14 cellular contexts compared by ENCODE assay signal in genomic region chr1:247322437-247322836, GRCh38. TPM values are rescaled to one million over a fixed set of nuclear protein-coding genes. Genes with fewer than 3 reads are reported as not detected.
DNase-seq lines count a peak whose midpoint lies in the region; ATAC-seq lines count a peak whose summit lies in the region.
"Had no signal": no experiment of that assay in that cellular context is flagged by ENCODE, and none has a peak within 500 bp of the region (broad histone marks: within the 10 kb centered on the region; RNA-seq: fewer than 3 reads in every experiment).

No MANE protein-coding gene starts in this region.

- peak overlapping the region; percentile 66 for H3K27ac Mint-ChIP-seq in activated naive CD8-positive, alpha-beta T cell treated with anti-CD3 and anti-CD28 coated beads, Interleukin-2, amount 50 U/mL, for 24 hours

- in situ Hi-C loops in KBM-7 (cut with MboI; ENCODE audit: low pct_unique_long_range_greater_than_20kb, low sequenced_read_pairs): no loop called here

- ATAC-seq in GM19035 (IDR thresholded peaks at IDR 0.05; ENCODE audit: unreplicated experiment) (peak; percentile 54), HG03064 (IDR thresholded peaks at IDR 0.05; ENCODE audit: low read depth, unreplicated experiment) (peak; percentile 29), sciatic nerve (no peak), GM21423 (IDR thresholded peaks at IDR 0.05; ENCODE audit: unreplicated experiment) (no peak)
- peak; percentile 62 for ATAC-seq in activated naive CD8-positive, alpha-beta T cell treated with anti-CD3 and anti-CD28 coated beads, Interleukin-2, amount 50 U/mL, for 24 hours

- no peak overlapping the region for H3K4me3 Mint-ChIP-seq in activated naive CD8-positive, alpha-beta T cell treated with anti-CD3 and anti-CD28 coated beads, Interleukin-2, amount 50 U/mL, for 24 hours

- H3K4me1 Mint-ChIP-seq in activated naive CD8-positive, alpha-beta T cell treated with anti-CD3 and anti-CD28 coated beads, Interleukin-2, amount 50 U/mL, for 24 hours: peaks cover 26% of the 10 kb centered on the region

- DNase-seq in CD1c-positive myeloid dendritic cell (ENCODE audit: extremely low spot score): peak; percentile 43
- no peak for DNase-seq in activated naive CD8-positive, alpha-beta T cell treated with anti-CD3 and anti-CD28 coated beads, Interleukin-2, amount 50 U/mL, for 24 hours
- DNase-seq in sciatic nerve (ENCODE audit: low spot score): no peak
- DNase-seq in OCI-M1 (lab: John Stamatoyannopoulos, UW): no peak
- DNase-seq in KBM-7: no peak
- DNase-seq: CD4-positive, alpha-beta memory T cell; NCI-H1417 treated with DMSO at 0.1 percent for 48 hours; NCI-H510A treated with DMSO at 0.1 percent for 48 hours; occipital lobe; RPMI8226; T1000 had no signal

- intact Hi-C loops in sciatic nerve (cut with DNase I): no loop called here

- no peaks in the 10 kb centered on the region for H3K9me3 Mint-ChIP-seq in activated naive CD8-positive, alpha-beta T cell treated with anti-CD3 and anti-CD28 coated beads, Interleukin-2, amount 50 U/mL, for 24 hours
- H3K9me3 Mint-ChIP-seq: CD4-positive, alpha-beta memory T cell had no signal

- no peaks in the 10 kb centered on the region for H3K27me3 Mint-ChIP-seq in activated naive CD8-positive, alpha-beta T cell treated with anti-CD3 and anti-CD28 coated beads, Interleukin-2, amount 50 U/mL, for 24 hours
- H3K27me3 Mint-ChIP-seq: CD4-positive, alpha-beta memory T cell had no signal

- peaks cover 40% of the 10 kb centered on the region for H3K36me3 Mint-ChIP-seq in activated naive CD8-positive, alpha-beta T cell treated with anti-CD3 and anti-CD28 coated beads, Interleukin-2, amount 50 U/mL, for 24 hours (ENCODE audit: low read depth)

RNA-seq across cellular contexts. Expression of gene ZNF496, which starts 9.2 kb away (rescaled TPM):
- total RNA-seq in sciatic nerve: 30.0 TPM

Comparison
In these comparisons a context has a peak if more than half of its experiments do, and no peak if none do; other contexts are left out.
1. ATAC-seq: peak in GM19035 (single experiment), HG03064 (single experiment) and activated naive CD8-positive, alpha-beta T cell treated with anti-CD3 and anti-CD28 coated beads, Interleukin-2, amount 50 U/mL, for 24 hours (single experiment); none in sciatic nerve (single experiment) and GM21423 (single experiment).